ENCODE assay signal across 1 cellular context in genomic region chr12:53217049-53217929, GRCh38.
TF ChIP-seq lines count a peak whose summit lies in the region.

No MANE protein-coding gene starts in this region.

TF ChIP-seq in SK-N-SH treated with all-trans-retinoic acid at 6 μM for 48 hours, 23 proteins besides CTCF, POLR2A, EP300 and RAD21 (continued from another document):
- TF ChIP-seq TSHZ2 (CRISPR knock-in tag; IDR thresholded peaks at IDR 0.05) (no peak), TOX (CRISPR knock-in tag; IDR thresholded peaks at IDR 0.05; ENCODE audit: borderline replicate concordance) (no peak), BACH2 (CRISPR knock-in tag; IDR thresholded peaks at IDR 0.05; ENCODE audit: borderline replicate concordance) (no peak), ZNF8 (CRISPR knock-in tag; IDR thresholded peaks at IDR 0.05) (no peak), ISL1 (CRISPR knock-in tag; IDR thresholded peaks at IDR 0.05) (no peak), ZFP30 (CRISPR knock-in tag; IDR thresholded peaks at IDR 0.05) (no peak), ZFP3 (CRISPR knock-in tag; IDR thresholded peaks at IDR 0.05) (no peak), CSRNP3 (CRISPR knock-in tag; IDR thresholded peaks at IDR 0.05) (no peak), OSR1 (CRISPR knock-in tag; IDR thresholded peaks at IDR 0.05) (no peak), ESRRG (CRISPR knock-in tag; IDR thresholded peaks at IDR 0.05) (no peak), ZNF565 (CRISPR knock-in tag; conservative IDR thresholded peaks at IDR 0.05; ENCODE audit: low read depth) (no peak), CSDC2 (CRISPR knock-in tag; IDR thresholded peaks at IDR 0.05) (no peak), PPARA (CRISPR knock-in tag; IDR thresholded peaks at IDR 0.05; ENCODE audit: borderline replicate concordance) (no peak), RARB (CRISPR knock-in tag; IDR thresholded peaks at IDR 0.05) (no peak), ZC3H10 (CRISPR knock-in tag; IDR thresholded peaks at IDR 0.05) (no peak)
